ENCODE assay signal across 26 cellular contexts in genomic region chr2:230937362-230937761, GRCh38. TPM values are rescaled to one million over a fixed set of nuclear protein-coding genes. Genes with fewer than 3 reads are reported as not detected.
DNase-seq lines count a peak whose midpoint lies in the region; ATAC-seq and TF ChIP-seq lines count a peak whose summit lies in the region.
"Had no signal": no experiment of that assay in that cellular context is flagged by ENCODE, and none has a peak within 500 bp of the region (broad histone marks: within the 10 kb centered on the region; RNA-seq: fewer than 3 reads in every experiment).

No MANE protein-coding gene starts in this region.

- BruUV-seq in HCT116 (replicated peaks; lab: Mats Ljungman, UMichigan) = no TSS peak

- H3K36me3 ChIP-seq in HCT116 (ENCODE audit: control insufficient read depth in 1 of 2, insufficient read depth in 2 of 2, low read length in 2 of 2) (no peaks in the 10 kb centered on the region), HEK293 (ENCODE audit: control insufficient read depth in 2 of 2, insufficient read depth in 1 of 2, low read length in 2 of 2) (no peaks in the 10 kb centered on the region)
- H3K36me3 ChIP-seq: BE2C, BLaER1 had no signal

- H3K9ac ChIP-seq in HCT116 (ENCODE audit: low read length) = no peak overlapping the region
- H3K9ac ChIP-seq: BLaER1 had no signal

- POLR2A ChIA-PET in HCT116 (lab: Charles Lee) (no interaction called here), HEK293 (lab: Yijun Ruan, JAX) (no interaction called here)

- H3K9me3 ChIP-seq in HCT116 (ENCODE audit: control insufficient read depth in 1 of 2, insufficient read depth in 1 of 2, low read depth in 1 of 2, low read length in 2 of 2) (peaks cover 3 to 5% of the 10 kb centered on the region in 2 experiments; a peak in 2 of 4 replicates), HEK293 (ENCODE audit: control insufficient read depth, insufficient read depth, low read depth, low read length) (no peaks in the 10 kb centered on the region)
- H3K9me3 ChIP-seq: BE2C had no signal

- TF ChIP-seq POLR2A in HCT116 (IDR thresholded peaks at IDR 0.05; ENCODE audit: borderline replicate concordance, extremely low read depth, insufficient read depth, insufficient read length) = no peak

- no peak overlapping the region for H2AFZ ChIP-seq in HCT116 (ENCODE audit: low read depth, low read length, poor library complexity, severe bottlenecking)

- no peak overlapping the region for H3K4me3 ChIP-seq in HCT116 (replicated peaks in 1 of 2; ENCODE audit: low read depth in 1 of 2, low read length in 2 of 2)
- H3K4me3 ChIP-seq in HEK293 (ENCODE audit: low read depth, low read length) = no peak overlapping the region
- no peak overlapping the region for H3K4me3 ChIP-seq in coronary artery
- H3K4me3 ChIP-seq: BLaER1 had no signal

- H3K9me2 ChIP-seq in HCT116 (ENCODE audit: insufficient read depth) = no peaks in the 10 kb centered on the region

- no peaks in the 10 kb centered on the region for H4K20me1 ChIP-seq in HCT116 (ENCODE audit: insufficient read depth)
- H4K20me1 ChIP-seq: BLaER1 had no signal

- TF ChIP-seq CTCF in HCT116 (IDR thresholded peaks at IDR 0.05 in 2 of 3, conservative IDR thresholded peaks at IDR 0.05 in 1 of 3; ENCODE audit: borderline replicate concordance in 1 of 3, insufficient read depth in 1 of 3, low read depth in 2 of 3, low read length in 2 of 3) = no peak
- TF ChIP-seq CTCF in HEK293 (tag by site-specific recombination; IDR thresholded peaks at IDR 0.05) = no peak
- no peak for TF ChIP-seq CTCF in coronary artery (IDR thresholded peaks at IDR 0.05)

- H3K79me2 ChIP-seq in HCT116 (ENCODE audit: insufficient read depth, low read length) = no peaks in the 10 kb centered on the region

- no peak for ATAC-seq in HCT116

- RAD21 ChIA-PET in HCT116 (lab: Charles Lee; ENCODE audit: low non-redundant PET in 1 of 2, low total read pairs in 2 of 2, uncharacterized antibody in 2 of 2, unreplicated experiment in 2 of 2) = no interaction called here

- H3K4me1 ChIP-seq in HCT116 (ENCODE audit: control insufficient read depth in 1 of 2, insufficient read depth in 2 of 2, low read length in 2 of 2) (no peaks in the 10 kb centered on the region), HEK293 (ENCODE audit: control insufficient read depth, insufficient read depth, low read length) (no peaks in the 10 kb centered on the region)
- H3K4me1 ChIP-seq: BE2C had no signal

- DNase-seq in HCT116 (ENCODE audit: low read depth, low spot score) = no peak
- DNase-seq in coronary artery (ENCODE audit: low spot score) = peak; percentile 11
- DNase-seq in NCI-H1092 (lab: John Stamatoyannopoulos, UW) = no peak
- DNase-seq in NCI-H2029 treated with DMSO at 0.1 percent for 48 hours (lab: John Stamatoyannopoulos, UW) = no peak
- DNase-seq: 8988T; ACHN; BE2C; C1 segment of cervical spinal cord; CD4-positive, alpha-beta memory T cell; CD4-positive, CD25-positive, alpha-beta regulatory T cell; CD8-positive, alpha-beta memory T cell; COR-L47; DMS 273 treated with DMSO at 0.1 percent for 48 hours; DMS153; DMS53; DMS79; DND-41; EL; GDM1 had no signal

- H3K27ac ChIP-seq in HCT116 (ENCODE audit: low read depth, low read length) (no peak overlapping the region), HEK293 (ENCODE audit: extremely low read depth, low read depth, low read length) (no peak overlapping the region), coronary artery (no peak overlapping the region)
- H3K27ac ChIP-seq: BLaER1 had no signal

- CTCF ChIA-PET in HCT116 (lab: Charles Lee) (no interaction called here), HEK293 (lab: Yijun Ruan, JAX) (interaction anchor here (1.1 kb wide), 1 partner anchor 35 kb away, joined by 3 read pairs; no protein-coding TSS in a partner anchor)

- no peak for TF ChIP-seq RAD21 in HCT116 (IDR thresholded peaks at IDR 0.05; ENCODE audit: low read depth)

- no peak overlapping the region for H3K4me2 ChIP-seq in HCT116 (ENCODE audit: low read length)
- H3K4me2 ChIP-seq: BLaER1 had no signal

- H3K27me3 ChIP-seq in HCT116 (ENCODE audit: insufficient read depth, low read length) = no peaks in the 10 kb centered on the region
- H3K27me3 ChIP-seq: BE2C, BLaER1 had no signal

- intact Hi-C loops in HCT116 (cut with micrococcal nuclease) = no loop called here

TF ChIP-seq in HCT116, 20 proteins besides CTCF, POLR2A, EP300 and RAD21:
- TF ChIP-seq CBX3 (IDR thresholded peaks at IDR 0.05; ENCODE audit: low read depth) (peak; percentile 61; the same call in 1 of the 2 replicates), TCF7L2 (IDR thresholded peaks at IDR 0.05; ENCODE audit: borderline replicate concordance, extremely low read depth, insufficient read depth, insufficient read length) (no peak)
- TF ChIP-seq, protein P1, sequence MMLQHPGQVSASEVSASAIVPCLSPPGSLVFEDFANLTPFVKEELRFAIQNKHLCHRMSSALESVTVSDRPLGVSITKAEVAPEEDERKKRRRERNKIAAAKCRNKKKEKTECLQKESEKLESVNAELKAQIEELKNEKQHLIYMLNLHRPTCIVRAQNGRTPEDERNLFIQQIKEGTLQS (IDR thresholded peaks at IDR 0.05) = no peak

TF ChIP-seq in HEK293, 187 proteins besides CTCF, POLR2A, EP300 and RAD21:
- TF ChIP-seq SETDB1 (IDR thresholded peaks at IDR 0.05; ENCODE audit: insufficient read length, low read length) = peak; percentile 93
- no peak for TF ChIP-seq SP3 (tag by site-specific recombination; IDR thresholded peaks at IDR 0.05)
- TF ChIP-seq ZNF792 (tag by site-specific recombination; IDR thresholded peaks at IDR 0.05) = no peak
- TF ChIP-seq ZNF132 (tag by site-specific recombination; IDR thresholded peaks at IDR 0.05; ENCODE audit: borderline replicate concordance) = no peak
- no peak for TF ChIP-seq ZNF280D (tag by site-specific recombination; IDR thresholded peaks at IDR 0.05)
- TF ChIP-seq ZNF621 (tag by site-specific recombination; IDR thresholded peaks at IDR 0.05) = no peak
- no peak for TF ChIP-seq YY1 (tag by site-specific recombination; IDR thresholded peaks at IDR 0.05)
- TF ChIP-seq ZNF560 (tag by site-specific recombination; IDR thresholded peaks at IDR 0.05; ENCODE audit: borderline replicate concordance) = no peak
- TF ChIP-seq ZNF707 (tag by site-specific recombination; IDR thresholded peaks at IDR 0.05) = no peak
- no peak for TF ChIP-seq ZNF747 (tag by site-specific recombination; IDR thresholded peaks at IDR 0.05)
- no peak for TF ChIP-seq ZFHX2 (tag by site-specific recombination; conservative IDR thresholded peaks at IDR 0.05)
- peak; percentile 74; the same call in 1 of the 2 replicates for TF ChIP-seq TRIM28 (IDR thresholded peaks at IDR 0.05; ENCODE audit: borderline replicate concordance, low read length)
- TF ChIP-seq, protein P2, sequence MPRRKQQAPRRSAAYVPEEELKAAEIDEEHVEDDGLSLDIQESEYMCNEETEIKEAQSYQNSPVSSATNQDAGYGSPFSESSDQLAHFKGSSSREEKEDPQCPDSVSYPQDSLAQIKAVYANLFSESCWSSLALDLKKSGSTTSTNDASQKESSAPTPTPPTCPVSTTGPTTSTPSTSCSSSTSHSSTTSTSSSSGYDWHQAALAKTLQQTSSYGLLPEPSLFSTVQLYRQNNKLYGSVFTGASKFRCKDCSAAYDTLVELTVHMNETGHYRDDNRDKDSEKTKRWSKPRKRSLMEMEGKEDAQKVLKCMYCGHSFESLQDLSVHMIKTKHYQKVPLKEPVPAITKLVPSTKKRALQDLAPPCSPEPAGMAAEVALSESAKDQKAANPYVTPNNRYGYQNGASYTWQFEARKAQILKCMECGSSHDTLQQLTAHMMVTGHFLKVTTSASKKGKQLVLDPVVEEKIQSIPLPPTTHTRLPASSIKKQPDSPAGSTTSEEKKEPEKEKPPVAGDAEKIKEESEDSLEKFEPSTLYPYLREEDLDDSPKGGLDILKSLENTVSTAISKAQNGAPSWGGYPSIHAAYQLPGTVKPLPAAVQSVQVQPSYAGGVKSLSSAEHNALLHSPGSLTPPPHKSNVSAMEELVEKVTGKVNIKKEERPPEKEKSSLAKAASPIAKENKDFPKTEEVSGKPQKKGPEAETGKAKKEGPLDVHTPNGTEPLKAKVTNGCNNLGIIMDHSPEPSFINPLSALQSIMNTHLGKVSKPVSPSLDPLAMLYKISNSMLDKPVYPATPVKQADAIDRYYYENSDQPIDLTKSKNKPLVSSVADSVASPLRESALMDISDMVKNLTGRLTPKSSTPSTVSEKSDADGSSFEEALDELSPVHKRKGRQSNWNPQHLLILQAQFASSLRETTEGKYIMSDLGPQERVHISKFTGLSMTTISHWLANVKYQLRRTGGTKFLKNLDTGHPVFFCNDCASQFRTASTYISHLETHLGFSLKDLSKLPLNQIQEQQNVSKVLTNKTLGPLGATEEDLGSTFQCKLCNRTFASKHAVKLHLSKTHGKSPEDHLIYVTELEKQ (tag by site-specific recombination; IDR thresholded peaks at IDR 0.05; ENCODE audit: borderline replicate concordance) = no peak
- no peak for TF ChIP-seq ZNF843 (tag by site-specific recombination; IDR thresholded peaks at IDR 0.05)
- no peak for TF ChIP-seq ZNF416 (tag by site-specific recombination; IDR thresholded peaks at IDR 0.05)
TF ChIP-seq in HEK293: peak in this region for 2.

RNA-seq across cellular contexts. Expression of gene GPR55, which starts 12.3 kb away (rescaled TPM):
- total RNA-seq in HCT116 (2021; ENCODE audit: unreplicated experiment) = not detected
- polyA plus RNA-seq in HCT116 (2012) = 0.08 TPM in 1 of 2 replicates, not detected in the other
- total RNA-seq: Daoy, G401 had no signal
- polyA plus RNA-seq: AG04450 had no signal

RNA-seq across cellular contexts. Expression of gene SPATA3, which starts 58.6 kb away (rescaled TPM):
- total RNA-seq in HCT116 (2021; ENCODE audit: unreplicated experiment) = not detected
- polyA plus RNA-seq in HCT116 (2012) = not detected in 2 replicates
- total RNA-seq: A673; CD4-positive, alpha-beta memory T cell; Daoy; G401 had no signal
- polyA plus RNA-seq: AG04450; CD14-positive monocyte; CD4-positive, alpha-beta memory T cell; CD4-positive, CD25-positive, alpha-beta regulatory T cell; CD8-positive, alpha-beta memory T cell had no signal
